1 cellular context compared by ENCODE assay signal in genomic region chr1:203600782-203601513, GRCh38.
TF ChIP-seq lines count a peak whose summit lies in the region.

No MANE protein-coding gene starts in this region.

TF ChIP-seq in SK-N-SH, 30 proteins besides CTCF, POLR2A, EP300 and RAD21 (continued from another document):
- TF ChIP-seq REST (IDR thresholded peaks at IDR 0.05; ENCODE audit: low read depth, low read length): peak; percentile 89
